ENCODE assay signal across 10 cellular contexts in genomic region chr7:155629171-155629570, GRCh38.
"Had no signal": no experiment of that assay in that cellular context is flagged by ENCODE, and none has a peak within 500 bp of the region (broad histone marks: within the 10 kb centered on the region; RNA-seq: fewer than 3 reads in every experiment).

No MANE protein-coding gene starts in this region.

- DNase-seq: GOT3, H7, H9, HCEC 1CT, HFFc6 had no signal

- H3K4me1 ChIP-seq: HAP-1 had no signal

- H3K4me1 Mint-ChIP-seq: GM23338, H9 had no signal

- H2AFZ ChIP-seq: GM23338 had no signal

- H3K4me3 ChIP-seq: GM23338, HAP-1 had no signal

- H3K36me3 ChIP-seq: HAP-1 had no signal

- H3K4me2 ChIP-seq: GM23338 had no signal

- FAIRE-seq: H1, H54 had no signal

- ATAC-seq: GM23338, HCT116 had no signal

- H3K27ac Mint-ChIP-seq: GM23338, H9, HFFc6 had no signal

- H3K4me3 Mint-ChIP-seq: GM23338, H9, HFFc6 had no signal
